ENCODE assay signal across 8 cellular contexts in the genomic region with DNA sequence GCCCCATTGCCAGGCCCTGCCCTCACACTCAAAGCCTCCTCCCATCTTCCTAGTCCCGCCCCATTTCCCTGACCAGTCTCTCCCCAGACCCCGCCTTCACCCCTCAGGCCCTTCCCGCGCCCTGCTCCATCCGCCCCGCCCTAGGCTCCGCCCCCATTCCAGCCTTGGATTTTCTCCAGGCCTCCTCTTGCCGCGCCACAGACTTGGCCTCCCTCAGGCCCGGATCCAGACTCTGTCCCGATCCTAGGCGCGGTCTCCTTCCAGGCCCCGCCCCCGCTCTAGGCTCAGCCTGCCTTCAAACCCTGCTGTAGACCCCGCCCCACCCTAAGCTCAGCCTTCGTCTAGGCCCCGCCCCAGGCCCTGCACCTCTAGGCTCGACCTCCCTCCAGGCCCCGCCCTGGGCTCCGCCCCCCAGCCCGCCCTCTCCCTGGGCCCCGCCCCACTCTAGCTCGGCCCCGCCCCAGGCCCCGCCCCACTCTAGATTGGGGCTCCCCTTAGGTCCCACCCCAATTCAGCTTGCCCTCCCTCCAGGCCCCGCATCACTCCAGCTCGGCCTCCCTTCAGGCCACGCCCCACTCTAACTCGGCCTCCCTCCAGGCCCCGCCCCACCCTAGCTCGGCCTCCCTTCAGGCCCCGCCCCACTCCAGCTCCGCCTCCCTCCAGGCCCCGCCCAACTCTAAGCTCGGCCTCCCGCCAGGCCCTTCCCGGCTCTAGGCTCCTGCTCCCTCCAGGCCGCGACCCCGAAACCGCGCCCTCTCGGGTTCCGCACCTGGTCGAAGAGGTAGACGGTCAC.
DNase-seq lines count a peak whose midpoint lies in the region; ATAC-seq and TF ChIP-seq lines count a peak whose summit lies in the region.

No MANE protein-coding gene starts in this region.

- no peak for TF ChIP-seq CTCF in epithelial cell of esophagus (IDR thresholded peaks at IDR 0.05; ENCODE audit: insufficient read depth, low read depth, low read length, missing control alignments)

- H3K9me3 ChIP-seq in BLaER1, result no peaks in the 10 kb centered on the region
- no peaks in the 10 kb centered on the region for H3K9me3 ChIP-seq in NT2/D1 (ENCODE audit: insufficient read depth, low read length)

- H3K27ac ChIP-seq in BLaER1, result peak overlapping the region; percentile 69

- H3K36me3 ChIP-seq in BLaER1, result no peaks in the 10 kb centered on the region
- no peaks in the 10 kb centered on the region for H3K36me3 ChIP-seq in NT2/D1 (ENCODE audit: insufficient read depth, insufficient read length, low read length)

- peak; percentile 90 for DNase-seq in NT2/D1 (ENCODE audit: low read depth, low spot score)
- peak; percentile 94 for DNase-seq in activated CD8-positive, alpha-beta memory T cell treated with anti-CD3 and anti-CD28 coated beads, Interleukin-2, amount 50 U/mL, for 48 hours
- peak; percentile 99 for DNase-seq in epithelial cell of esophagus (ENCODE audit: low read depth)
- DNase-seq in middle frontal gyrus (ENCODE audit: extremely low spot score, low spot score), result peak; percentile 54
- peak; percentile 41 to 63 for DNase-seq in stimulated activated CD8-positive, alpha-beta memory T cell treated with anti-CD3 and anti-CD28 coated beads, Interleukin-4, amount 100 ng/mL, for 1 hour (ENCODE audit: low read depth in 2 of 2, low spot score in 1 of 2)

- peak overlapping the region; percentile 81 for H3K9ac ChIP-seq in BLaER1
- H3K9ac ChIP-seq in NT2/D1 (ENCODE audit: insufficient read length, low read depth), result peak overlapping the region; percentile 90

- peaks cover 29% of the 10 kb centered on the region for H4K20me1 ChIP-seq in BLaER1

- H3K4me2 ChIP-seq in BLaER1, result peak overlapping the region; percentile 97

- peaks cover 47% of the 10 kb centered on the region for H3K27me3 ChIP-seq in BLaER1
- H3K27me3 ChIP-seq in NT2/D1 (ENCODE audit: insufficient read depth, insufficient read length), result peaks cover 23% of the 10 kb centered on the region

- ATAC-seq in GM19328 (IDR thresholded peaks at IDR 0.05; ENCODE audit: unreplicated experiment), result peak; percentile 55
- peak; percentile 48 for ATAC-seq in HG03520 (IDR thresholded peaks at IDR 0.05; ENCODE audit: unreplicated experiment)

- H3K4me3 ChIP-seq in BLaER1 (peak overlapping the region; percentile 72), NT2/D1 (ENCODE audit: insufficient read length, low read depth) (peak overlapping the region; percentile 55), epithelial cell of esophagus (ENCODE audit: low read length) (peak overlapping the region; percentile 61)

- peaks cover 75% of the 10 kb centered on the region for H3K4me1 ChIP-seq in BLaER1
- peaks cover 7% of the 10 kb centered on the region for H3K4me1 ChIP-seq in NT2/D1 (ENCODE audit: insufficient read depth, insufficient read length)

Comparison
In these comparisons a context has a peak if more than half of its experiments do, and no peak if none do; other contexts are left out.
1. Peak in every context shown above with its lines: DNase-seq, ATAC-seq, H3K4me3 ChIP-seq and H3K27ac ChIP-seq.